ENCODE assay signal across 12 cellular contexts in the genomic region with DNA sequence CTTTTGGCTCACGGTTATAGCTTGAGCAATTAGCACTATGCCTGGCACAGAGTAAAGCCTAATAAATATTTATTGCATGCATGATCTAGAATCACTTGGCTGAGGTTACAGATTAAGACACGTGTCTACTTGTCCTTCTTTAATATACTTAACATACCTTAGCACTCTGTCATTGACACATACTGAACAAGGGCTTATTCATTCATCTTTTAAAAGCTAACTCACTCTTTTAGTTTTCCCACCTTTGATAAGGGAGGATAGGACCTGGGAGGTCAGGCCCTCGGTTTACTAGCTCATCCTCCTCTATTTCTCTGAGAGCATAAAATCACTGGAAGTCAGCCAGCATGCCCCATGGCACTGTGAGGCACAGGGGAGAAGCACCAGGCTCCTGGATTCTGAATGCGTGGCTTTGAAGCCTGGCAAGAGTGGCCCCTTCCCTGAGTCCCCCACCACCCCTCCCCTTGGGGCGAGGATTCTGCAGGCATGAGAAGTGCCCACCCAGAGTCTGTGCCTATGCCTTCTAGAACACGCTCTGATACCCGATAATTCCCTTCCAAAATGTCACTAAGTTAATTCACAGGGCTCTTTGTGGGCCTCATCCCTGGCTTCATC. TPM values are rescaled to one million over a fixed set of nuclear protein-coding genes. Genes with fewer than 3 reads are reported as not detected.
A peak's percentile ranks its signal among the peaks of the same experiment; 100 is the strongest.
DNase-seq lines count a peak whose midpoint lies in the region; ATAC-seq and TF ChIP-seq lines count a peak whose summit lies in the region.
"Had no signal": no experiment of that assay in that cellular context is flagged by ENCODE, and none has a peak within 500 bp of the region (broad histone marks: within the 10 kb centered on the region; RNA-seq: fewer than 3 reads in every experiment).

No MANE protein-coding gene starts in this region.

- DNase-seq in left ventricle myocardium inferior (no peak), right atrium auricular region (ENCODE audit: low spot score) (no peak), mesenchymal stem cell (no peak), uterus (peak in 1 of 2 donors; percentile 25), ACHN (no peak)
- DNase-seq: activated CD8-positive, alpha-beta memory T cell treated with anti-CD3 and anti-CD28 coated beads, Interleukin-2, amount 50 U/mL, for 4 hours; NCI-H2081 treated with DMSO at 0.1 percent for 48 hours had no signal

- no peak overlapping the region for H2BK15ac ChIP-seq in mesenchymal stem cell (ENCODE audit: low read depth, poor library complexity, severe bottlenecking)

- H3K9me3 ChIP-seq in left ventricle myocardium inferior (replicated peaks) (no peaks in the 10 kb centered on the region), right atrium auricular region (no peaks in the 10 kb centered on the region), mesenchymal stem cell (ENCODE audit: control insufficient read depth, low read length) (no peaks in the 10 kb centered on the region), uterus (no peaks in the 10 kb centered on the region)

- TF ChIP-seq CTCF in left ventricle myocardium inferior (IDR thresholded peaks at IDR 0.05; ENCODE audit: borderline replicate concordance): no peak
- TF ChIP-seq CTCF in right atrium auricular region (IDR thresholded peaks at IDR 0.05): no peak
- no peak for TF ChIP-seq CTCF in uterus (IDR thresholded peaks at IDR 0.05)

- no peak overlapping the region for H2BK5ac ChIP-seq in mesenchymal stem cell (ENCODE audit: low read depth, low read length, poor library complexity, severe bottlenecking)

- TF ChIP-seq POLR2A in uterus (IDR thresholded peaks at IDR 0.05): no peak

- H3K79me1 ChIP-seq in mesenchymal stem cell (replicated peaks; ENCODE audit: low read length, poor library complexity, severe bottlenecking): peaks cover 2% of the 10 kb centered on the region

- H3K4me1 ChIP-seq in left ventricle myocardium inferior (peaks cover 20% of the 10 kb centered on the region), right atrium auricular region (peaks cover 0 to 16% of the 10 kb centered on the region in 2 donors), mesenchymal stem cell (ENCODE audit: control insufficient read depth, insufficient read depth, low read depth, low read length) (peaks cover 4% of the 10 kb centered on the region), uterus (no peaks in the 10 kb centered on the region)

- whole genome bisulfite sequencing in mesenchymal stem cell: 89% methylated on average over 7 of the region's 7 CpGs

- H3K18ac ChIP-seq in mesenchymal stem cell (ENCODE audit: low read depth in 1 of 2, low read length in 2 of 2): peak overlapping the region; percentile 29 to 85

- no peaks in the 10 kb centered on the region for H3K36me3 ChIP-seq in left ventricle myocardium inferior
- H3K36me3 ChIP-seq in right atrium auricular region: no peaks in the 10 kb centered on the region
- no peaks in the 10 kb centered on the region for H3K36me3 ChIP-seq in mesenchymal stem cell (ENCODE audit: control insufficient read depth in 1 of 2, insufficient read depth in 2 of 2, low read depth in 1 of 2, low read length in 2 of 2)
- no peaks in the 10 kb centered on the region for H3K36me3 ChIP-seq in uterus

- H2AFZ ChIP-seq in mesenchymal stem cell (ENCODE audit: low read depth, low read length): no peak overlapping the region

- peak overlapping the region; percentile 73 for H4K8ac ChIP-seq in mesenchymal stem cell (ENCODE audit: low read length)

- no peak for ATAC-seq in GM21717 (IDR thresholded peaks at IDR 0.05; ENCODE audit: unreplicated experiment)
- ATAC-seq: activated naive CD4-positive, alpha-beta T cell treated with anti-CD3 and anti-CD28 coated beads, Interleukin-2, amount 50 U/mL, for 72 hours had no signal

- H3K4ac ChIP-seq in mesenchymal stem cell (ENCODE audit: low read depth in 1 of 2, low read length in 2 of 2): peak overlapping the region; percentile 27 to 73

- H2BK12ac ChIP-seq in mesenchymal stem cell (ENCODE audit: low read length in 2 of 2): peak overlapping the region; percentile 69 to 73

- no peak overlapping the region for H3K23ac ChIP-seq in mesenchymal stem cell (ENCODE audit: low read length in 2 of 2)

- peak overlapping the region; percentile 62 for H4K91ac ChIP-seq in mesenchymal stem cell (ENCODE audit: low read length)

- H3K4me2 ChIP-seq in mesenchymal stem cell (ENCODE audit: low read length, poor library complexity, severe bottlenecking): no peak overlapping the region

- peak overlapping the region; percentile 84 for H3K27ac ChIP-seq in left ventricle myocardium inferior (replicated peaks)
- H3K27ac ChIP-seq in right atrium auricular region: peak overlapping the region in 1 of 2 donors; percentile 92
- peak overlapping the region; percentile 91 for H3K27ac ChIP-seq in mesenchymal stem cell (ENCODE audit: low read length, poor library complexity, severe bottlenecking)
- peak overlapping the region; percentile 82 to 86 for H3K27ac ChIP-seq in uterus
- H3K27ac ChIP-seq: SK-N-MC had no signal

- H3K14ac ChIP-seq in mesenchymal stem cell (ENCODE audit: low read length in 2 of 2): no peak overlapping the region

- H2BK120ac ChIP-seq in mesenchymal stem cell (ENCODE audit: low read depth, low read length): peak overlapping the region; percentile 39

- intact Hi-C loops in left ventricle myocardium inferior (cut with micrococcal nuclease) (no loop called here), uterus (cut with DNase I; ENCODE audit: low total_unique reads) (no loop called here)

- peak overlapping the region; percentile 96 for H3K9ac ChIP-seq in mesenchymal stem cell (ENCODE audit: low read length)

- H3K27me3 ChIP-seq in left ventricle myocardium inferior (ENCODE audit: low read depth) (no peaks in the 10 kb centered on the region), right atrium auricular region (no peaks in the 10 kb centered on the region), mesenchymal stem cell (ENCODE audit: control insufficient read depth in 1 of 2, insufficient read depth in 1 of 2, low read length in 2 of 2) (no peaks in the 10 kb centered on the region), uterus (no peaks in the 10 kb centered on the region)

- in situ Hi-C loops in ACHN (cut with HindIII; ENCODE audit: low pct_ligation_motif_present, low pct_unique_long_range_greater_than_20kb, low sequenced_read_pairs): no loop called here

- no peak overlapping the region for H3K4me3 ChIP-seq in left ventricle myocardium inferior
- H3K4me3 ChIP-seq in right atrium auricular region: no peak overlapping the region
- H3K4me3 ChIP-seq in mesenchymal stem cell (ENCODE audit: insufficient read depth in 1 of 2, low read depth in 1 of 2, low read length in 2 of 2): no peak overlapping the region
- H3K4me3 ChIP-seq in uterus: no peak overlapping the region
- H3K4me3 ChIP-seq: SK-N-MC had no signal

- H2AK5ac ChIP-seq in mesenchymal stem cell (ENCODE audit: low read length, severe bottlenecking): peak overlapping the region; percentile 24

RNA-seq across cellular contexts. Expression of a gene that starts 11.2 kb away (rescaled TPM):
- 11.8 TPM for total RNA-seq in left ventricle myocardium inferior
- 10 to 100 TPM; 10.2 to 14.4 TPM for total RNA-seq in right atrium auricular region
- polyA plus RNA-seq in mesenchymal stem cell (2013, experiment 1 of 2): 21.9 TPM
- polyA plus RNA-seq in mesenchymal stem cell (2013, experiment 2 of 2): 21.3 TPM
- 10 to 100 TPM in 3 of 4 donors, 1 to 10 TPM in 1; 3.3 to 56.7 (median 19.2) TPM for total RNA-seq in uterus

RNA-seq across cellular contexts. Expression of a gene that starts 16.8 kb away (rescaled TPM):
- total RNA-seq in left ventricle myocardium inferior: 12.3 TPM
- total RNA-seq in right atrium auricular region: 1 to 10 TPM; 5.3 TPM
- polyA plus RNA-seq in mesenchymal stem cell (2013, experiment 1 of 2): 30.8 TPM
- polyA plus RNA-seq in mesenchymal stem cell (2013, experiment 2 of 2): 29.9 TPM
- 10 to 100 TPM in 1 of 4 donors, 1 to 10 TPM in 3; 2.4 to 21.9 (median 7.4) TPM for total RNA-seq in uterus

RNA-seq across cellular contexts. Expression of a gene that starts 18.0 kb away (rescaled TPM):
- total RNA-seq in left ventricle myocardium inferior: 6.6 TPM
- total RNA-seq in right atrium auricular region: 1 to 10 TPM; 2.4 to 3.4 TPM
- 15.2 TPM for polyA plus RNA-seq in mesenchymal stem cell (2013, experiment 1 of 2)
- 14.8 TPM for polyA plus RNA-seq in mesenchymal stem cell (2013, experiment 2 of 2)
- total RNA-seq in uterus: 10 to 100 TPM in 2 of 4 donors, 1 to 10 TPM in 2; 2.8 to 18.2 (median 11.2) TPM

RNA-seq across cellular contexts. Expression of a gene that starts 38.4 kb away (rescaled TPM):
- 17.5 TPM for total RNA-seq in left ventricle myocardium inferior
- total RNA-seq in right atrium auricular region: 10 to 100 TPM; 30.6 to 30.7 TPM
- polyA plus RNA-seq in mesenchymal stem cell (2013, experiment 1 of 2): 63.0 TPM
- 60.9 TPM for polyA plus RNA-seq in mesenchymal stem cell (2013, experiment 2 of 2)
- 10 to 100 TPM; 10.2 to 65.6 (median 28.7) TPM for total RNA-seq in uterus

RNA-seq across cellular contexts. Expression of a gene that starts 51.0 kb away (rescaled TPM):
- total RNA-seq in left ventricle myocardium inferior (not detected), right atrium auricular region (not detected), uterus (not detected)
- not detected for polyA plus RNA-seq in mesenchymal stem cell (2013, experiment 1 of 2)
- polyA plus RNA-seq in mesenchymal stem cell (2013, experiment 2 of 2): not detected
- total RNA-seq: activated naive CD4-positive, alpha-beta T cell treated with anti-CD3 and anti-CD28 coated beads, Interleukin-2, amount 50 U/mL, for 72 hours; LHCN-M2; urinary bladder had no signal
